2 cellular contexts compared by ENCODE assay signal in the genomic region with DNA sequence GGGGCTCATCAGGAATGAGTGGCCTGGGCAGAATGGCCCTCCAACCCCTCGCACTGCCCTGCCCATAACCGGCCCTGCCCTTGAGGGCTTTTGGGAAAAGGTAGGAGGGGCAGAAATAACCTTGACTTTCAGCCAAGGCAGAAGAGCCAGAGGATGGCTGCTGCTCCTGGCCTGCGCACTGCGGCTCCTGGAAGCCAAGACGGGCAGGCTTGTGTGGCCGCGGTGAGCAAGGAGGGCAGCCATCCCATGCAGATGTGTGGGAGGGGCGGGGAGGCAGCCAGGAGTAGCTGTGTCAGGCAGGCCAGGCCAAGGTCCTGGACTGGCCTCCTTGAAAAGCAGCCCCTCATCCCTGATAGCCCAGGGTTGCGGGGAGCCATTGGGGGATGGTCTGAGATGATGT.
TF ChIP-seq lines count a peak whose summit lies in the region.

No MANE protein-coding gene starts in this region.

TF ChIP-seq in IMR-90, 13 proteins besides CTCF, POLR2A, EP300 and RAD21:
- TF ChIP-seq SMC3 (IDR thresholded peaks at IDR 0.05; ENCODE audit: low read depth, low read length) (no peak), RCOR1 (IDR thresholded peaks at IDR 0.05; ENCODE audit: insufficient replicate concordance, low read length) (no peak), ELK1 (IDR thresholded peaks at IDR 0.05; ENCODE audit: borderline replicate concordance, low read depth, low read length) (no peak), CEBPB (IDR thresholded peaks at IDR 0.05; ENCODE audit: low read depth, low read length) (no peak), NFE2L2 (IDR thresholded peaks at IDR 0.05; ENCODE audit: low read depth, low read length) (no peak), CHD1 (IDR thresholded peaks at IDR 0.05; ENCODE audit: low read depth, low read length) (no peak), BHLHE40 (IDR thresholded peaks at IDR 0.05; ENCODE audit: low read depth, low read length) (no peak), RFX5 (IDR thresholded peaks at IDR 0.05; ENCODE audit: low read depth, low read length) (no peak), MXI1 (IDR thresholded peaks at IDR 0.05; ENCODE audit: borderline replicate concordance, low read depth, low read length) (no peak), FOS (IDR thresholded peaks at IDR 0.05; ENCODE audit: low read depth, low read length) (no peak), MAZ (IDR thresholded peaks at IDR 0.05; ENCODE audit: borderline replicate concordance, low read depth, low read length) (no peak), MAFK (IDR thresholded peaks at IDR 0.05; ENCODE audit: low read depth, low read length) (no peak)
- TF ChIP-seq, protein P1, sequence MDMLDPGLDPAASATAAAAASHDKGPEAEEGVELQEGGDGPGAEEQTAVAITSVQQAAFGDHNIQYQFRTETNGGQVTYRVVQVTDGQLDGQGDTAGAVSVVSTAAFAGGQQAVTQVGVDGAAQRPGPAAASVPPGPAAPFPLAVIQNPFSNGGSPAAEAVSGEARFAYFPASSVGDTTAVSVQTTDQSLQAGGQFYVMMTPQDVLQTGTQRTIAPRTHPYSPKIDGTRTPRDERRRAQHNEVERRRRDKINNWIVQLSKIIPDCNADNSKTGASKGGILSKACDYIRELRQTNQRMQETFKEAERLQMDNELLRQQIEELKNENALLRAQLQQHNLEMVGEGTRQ (IDR thresholded peaks at IDR 0.05; ENCODE audit: low read depth, low read length), result no peak

TF ChIP-seq in H1, 55 proteins besides CTCF, POLR2A, EP300 and RAD21:
- TF ChIP-seq, protein P1 (IDR thresholded peaks at IDR 0.05; ENCODE audit: low read length), result no peak
- TF ChIP-seq BACH1 (IDR thresholded peaks at IDR 0.05; ENCODE audit: low read length) (no peak), CBX8 (IDR thresholded peaks at IDR 0.05; ENCODE audit: borderline replicate concordance, low read depth, low read length) (no peak), HDAC6 (IDR thresholded peaks at IDR 0.05; ENCODE audit: low read depth, low read length) (no peak), POU5F1 (IDR thresholded peaks at IDR 0.05; ENCODE audit: low read depth, low read length) (no peak), SP1 (IDR thresholded peaks at IDR 0.05; ENCODE audit: low read depth, low read length) (no peak), FOSL1 (IDR thresholded peaks at IDR 0.05; ENCODE audit: insufficient read depth, low read depth, low read length) (no peak), TCF12 (IDR thresholded peaks at IDR 0.05; ENCODE audit: low read depth, low read length) (no peak), CHD2 (IDR thresholded peaks at IDR 0.05; ENCODE audit: low read length) (no peak), ZNF274 (IDR thresholded peaks at IDR 0.05; ENCODE audit: borderline replicate concordance, extremely low read depth, low read length) (no peak), CREB1 (IDR thresholded peaks at IDR 0.05) (no peak), YY1 (IDR thresholded peaks at IDR 0.05; ENCODE audit: low read depth, low read length) (no peak), SP2 (IDR thresholded peaks at IDR 0.05; ENCODE audit: low read length) (no peak), RBBP5 (IDR thresholded peaks at IDR 0.05; ENCODE audit: borderline replicate concordance, low read depth, low read length) (no peak), EGR1 (IDR thresholded peaks at IDR 0.05; ENCODE audit: borderline replicate concordance, low read depth, low read length) (no peak), PHF8 (conservative IDR thresholded peaks at IDR 0.05; ENCODE audit: low read depth, low read length) (no peak), JUND (IDR thresholded peaks at IDR 0.05; ENCODE audit: low read length) (no peak), NANOG (IDR thresholded peaks at IDR 0.05; ENCODE audit: insufficient read depth, low read depth, low read length, poor library complexity, severe bottlenecking) (no peak), GTF2F1 (IDR thresholded peaks at IDR 0.05; ENCODE audit: borderline replicate concordance, low read depth, low read length) (no peak), TAF7 (optimal IDR thresholded peaks at IDR 0.05; ENCODE audit: borderline replicate concordance, low read depth, low read length) (no peak)
